In the genomic region with DNA sequence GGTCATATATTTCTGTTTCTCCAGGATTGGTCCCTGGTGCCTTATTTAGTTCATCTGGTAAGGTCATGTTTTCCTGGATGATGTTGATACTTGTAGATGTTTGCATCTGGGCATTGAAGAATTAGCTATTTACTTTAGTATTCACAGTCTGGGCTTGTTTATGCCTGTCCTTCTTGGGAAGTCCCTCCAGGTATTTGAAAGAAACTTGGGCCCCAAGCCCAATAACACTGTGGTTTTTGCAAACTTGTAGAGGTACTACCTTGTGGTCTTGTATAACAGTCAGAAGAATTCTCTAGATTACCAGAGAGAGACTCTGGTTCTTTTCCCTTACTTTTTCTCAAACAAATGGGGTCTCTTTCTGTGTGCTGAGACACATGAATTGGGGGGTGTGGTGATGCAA, we compare ENCODE assay signal across 1 cellular context.
TF ChIP-seq lines count a peak whose summit lies in the region.

No MANE protein-coding gene starts in this region.

TF ChIP-seq in GM23338, 12 proteins besides CTCF, POLR2A, EP300 and RAD21 (continued from another document):
- TF ChIP-seq ETS1 (IDR thresholded peaks at IDR 0.05) (no peak), ZNF462 (CRISPR knock-in tag; IDR thresholded peaks at IDR 0.05) (no peak), JUNB (IDR thresholded peaks at IDR 0.05; ENCODE audit: unreplicated experiment) (no peak), ZNF331 (CRISPR knock-in tag; IDR thresholded peaks at IDR 0.05; ENCODE audit: low read depth) (no peak), NANOG (IDR thresholded peaks at IDR 0.05; ENCODE audit: borderline replicate concordance) (no peak), EZH2phosphoT487 (IDR thresholded peaks at IDR 0.05; ENCODE audit: unreplicated experiment) (no peak), STAT1 (IDR thresholded peaks at IDR 0.05; ENCODE audit: unreplicated experiment) (no peak)
TF ChIP-seq in GM23338: peak in this region for 0.
